Comparison of ENCODE assay signal across 26 cellular contexts in the genomic region with DNA sequence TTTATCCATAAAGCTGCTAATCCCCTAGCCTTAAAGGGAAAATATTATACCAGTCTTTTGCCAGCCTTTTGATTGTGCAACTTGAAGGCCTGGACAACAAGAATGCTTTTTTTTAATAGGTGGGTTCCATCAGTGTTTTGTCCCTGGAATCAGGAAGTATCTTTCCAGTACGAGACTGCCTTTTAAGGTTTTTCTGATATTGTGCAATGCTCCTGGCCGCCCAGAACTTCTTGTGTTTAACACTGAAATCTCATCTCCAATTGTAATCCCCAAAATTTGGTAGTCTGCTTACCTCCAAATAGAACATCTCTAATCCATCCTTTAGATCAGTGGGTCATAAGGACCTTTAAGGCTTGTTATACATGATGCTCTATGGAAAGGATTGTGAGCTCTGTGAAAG.
"Had no signal": no experiment of that assay in that cellular context is flagged by ENCODE, and none has a peak within 500 bp of the region (broad histone marks: within the 10 kb centered on the region; RNA-seq: fewer than 3 reads in every experiment).

No MANE protein-coding gene starts in this region.

- DNase-seq: activated CD4-positive, alpha-beta memory T cell treated with anti-CD3 and anti-CD28 coated beads for 36 hours; activated CD4-positive, alpha-beta T cell treated with anti-CD3 and anti-CD28 coated beads for 48 hours; activated CD8-positive, alpha-beta memory T cell treated with anti-CD3 and anti-CD28 coated beads, Interleukin-2, amount 50 U/mL, for 4 hours; activated effector memory CD4-positive, alpha-beta T cell treated with anti-CD3 and anti-CD28 coated beads, Interleukin-2, amount 50 U/mL, for 16 hours; activated naive CD4-positive, alpha-beta T cell treated with anti-CD3 and anti-CD28 coated beads, Interleukin-2, amount 10 ng/mL, durations not matched to agents 7 days and 5 days; activated naive CD8-positive, alpha-beta T cell treated with anti-CD3 and anti-CD28 coated beads, Interleukin-2, amount 10 ng/mL, durations not matched to agents 7 days and 5 days; activated T-cell treated with anti-CD3 and anti-CD28 coated beads, Interleukin-2, amount 50 U/mL, for 1 hour; cortex of kidney; effector memory CD8-positive, alpha-beta T cell; heart left ventricle; hypothalamus; immature natural killer cell; kidney; left colon; mammary epithelial cell; naive B cell; nephron progenitor cell; sigmoid colon; small intestine; stimulated activated CD4-positive, alpha-beta T cell treated with anti-CD3 and anti-CD28 coated beads, Interleukin-4, amount 100 ng/mL, for 4 hours; stimulated activated CD8-positive, alpha-beta memory T cell treated with anti-CD3 and anti-CD28 coated beads, Interleukin-4, amount 100 ng/mL, for 48 hours; stomach; T-helper 9 cell; thyroid gland; upper lobe of left lung; WERI-Rb-1 had no signal
